ENCODE assay signal across 8 cellular contexts in the genomic region with DNA sequence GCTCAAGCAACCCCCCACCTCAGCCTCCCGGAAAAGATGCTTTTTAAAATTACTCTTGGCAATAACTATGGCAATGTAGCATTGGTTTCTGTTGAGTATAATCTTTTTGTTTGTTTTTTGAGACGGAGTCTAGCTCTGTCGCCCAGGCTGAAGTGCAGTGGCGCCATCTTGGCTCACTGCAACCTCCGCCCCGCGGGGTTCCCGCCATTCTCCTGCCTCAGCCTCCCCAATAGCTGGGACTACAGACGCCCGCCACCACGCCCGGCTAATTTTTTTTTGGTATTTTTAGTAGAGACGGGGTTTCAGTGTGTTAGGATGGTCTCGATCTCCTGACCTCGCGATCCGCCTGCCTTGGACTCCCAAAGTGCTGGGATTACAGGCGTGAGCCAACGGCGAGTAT. TPM values are rescaled to one million over a fixed set of nuclear protein-coding genes. Genes with fewer than 3 reads are reported as not detected.
DNase-seq lines count a peak whose midpoint lies in the region; ATAC-seq and TF ChIP-seq lines count a peak whose summit lies in the region.
"Not testable (repeated sequence)": the region's sequence is repeated elsewhere in the genome, so short reads cannot be mapped to it uniquely, and the experiment has no call there.

No MANE protein-coding gene starts in this region.

- peaks cover 23% of the 10 kb centered on the region for H3K4me1 Mint-ChIP-seq in Caco-2 (ENCODE audit: low read depth, unreplicated experiment)
- H3K4me1 Mint-ChIP-seq in activated naive CD4-positive, alpha-beta T cell treated with anti-CD3 and anti-CD28 coated beads, Interleukin-2, amount 50 U/mL, for 24 hours, result peaks cover 50% of the 10 kb centered on the region
- H3K4me1 Mint-ChIP-seq in endodermal cell, result not testable (repeated sequence)
- H3K4me1 Mint-ChIP-seq in osteocyte (ENCODE audit: unreplicated experiment), result peaks cover 22% of the 10 kb centered on the region

- H3K4me3 ChIP-seq in Caco-2 (ENCODE audit: low read depth, low read length), result peak overlapping the region; percentile 53
- H3K4me3 ChIP-seq in KMS-11 (IDR thresholded peaks at IDR 0.05; ENCODE audit: insufficient read depth, low read depth, low read length), result peak overlapping the region; percentile 41
- H3K4me3 ChIP-seq in SK-N-SH (ENCODE audit: low read depth in 2 of 2, low read length in 1 of 2), result peak overlapping the region; percentile 69 to 80
- H3K4me3 ChIP-seq in endodermal cell (ENCODE audit: low read length), result peak overlapping the region; percentile 100
- peak overlapping the region; percentile 70 for H3K4me3 ChIP-seq in thymus (ENCODE audit: low read length)

- not testable (repeated sequence) for H3K9me2 ChIP-seq in SK-N-SH

- peak; percentile 29 for ATAC-seq in left colon

- H3K9me3 ChIP-seq in Caco-2; SK-N-SH; thymus (ENCODE audit: control insufficient read depth): not testable (repeated sequence)
- H3K9me3 ChIP-seq in endodermal cell (ENCODE audit: control insufficient read depth, low read length), result peaks cover 18% of the 10 kb centered on the region

- H3K9ac ChIP-seq in KMS-11, result peak overlapping the region; percentile 79
- peak overlapping the region; percentile 76 for H3K9ac ChIP-seq in SK-N-SH
- H3K9ac ChIP-seq in endodermal cell (ENCODE audit: extremely low read depth, low read length, poor library complexity, severe bottlenecking), result not testable (repeated sequence)

- not testable (repeated sequence) for H3K9me3 Mint-ChIP-seq in Caco-2 (ENCODE audit: unreplicated experiment); activated naive CD4-positive, alpha-beta T cell treated with anti-CD3 and anti-CD28 coated beads, Interleukin-2, amount 50 U/mL, for 24 hours; osteocyte (ENCODE audit: unreplicated experiment)
- peaks cover 31% of the 10 kb centered on the region for H3K9me3 Mint-ChIP-seq in endodermal cell

- H3K27me3 Mint-ChIP-seq in Caco-2 (ENCODE audit: insufficient read depth, unreplicated experiment); activated naive CD4-positive, alpha-beta T cell treated with anti-CD3 and anti-CD28 coated beads, Interleukin-2, amount 50 U/mL, for 24 hours; endodermal cell (ENCODE audit: insufficient read depth); osteocyte (ENCODE audit: unreplicated experiment): not testable (repeated sequence)

- H3K27me3 ChIP-seq in Caco-2 (replicated peaks; ENCODE audit: control insufficient read depth, insufficient read depth, low read length); KMS-11 (ENCODE audit: insufficient read depth, low read depth); SK-N-SH (ENCODE audit: insufficient read depth); endodermal cell (ENCODE audit: control insufficient read depth, insufficient read depth, low read length, poor library complexity, severe bottlenecking); thymus (ENCODE audit: control insufficient read depth, insufficient read depth): not testable (repeated sequence)

- not testable (repeated sequence) for H4K20me1 ChIP-seq in KMS-11 (ENCODE audit: insufficient read depth); SK-N-SH (ENCODE audit: insufficient read depth)

- not testable (repeated sequence) for TF ChIP-seq RAD21 in SK-N-SH (IDR thresholded peaks at IDR 0.05; ENCODE audit: low read length)

- H3K36me3 Mint-ChIP-seq in Caco-2 (ENCODE audit: insufficient read depth, unreplicated experiment), result peaks cover 20% of the 10 kb centered on the region
- H3K36me3 Mint-ChIP-seq in activated naive CD4-positive, alpha-beta T cell treated with anti-CD3 and anti-CD28 coated beads, Interleukin-2, amount 50 U/mL, for 24 hours; osteocyte (ENCODE audit: unreplicated experiment): not testable (repeated sequence)
- H3K36me3 Mint-ChIP-seq in endodermal cell (ENCODE audit: low read depth), result peaks cover 34% of the 10 kb centered on the region

- POLR2A ChIA-PET in Caco-2 (lab: Charles Lee), result interaction anchor here (0.9 to 1.9 kb wide), 2 partner anchors 29 to 32 kb away, joined by 5 to 12 read pairs; a partner anchor contains a TSS
- POLR2A ChIA-PET in SK-N-SH (lab: Yijun Ruan, JAX), result interaction anchor here (1.0 to 2.4 kb wide), 4 partner anchors 9 to 384 kb away, joined by 3 to 24 read pairs (median 4); a partner anchor contains a TSS

- intact Hi-C loops in Caco-2 (cut with micrococcal nuclease; ENCODE audit: unreplicated experiment), result loop anchor here (5.0 kb wide), 1 partner anchor 72 kb away; no protein-coding TSS in a partner anchor
- intact Hi-C loops in left colon (cut with DNase I, micrococcal nuclease), result not testable (repeated sequence)

- H3K27ac Mint-ChIP-seq in Caco-2 (ENCODE audit: unreplicated experiment), result peak overlapping the region; percentile 92
- H3K27ac Mint-ChIP-seq in activated naive CD4-positive, alpha-beta T cell treated with anti-CD3 and anti-CD28 coated beads, Interleukin-2, amount 50 U/mL, for 24 hours, result peak overlapping the region; percentile 81
- H3K27ac Mint-ChIP-seq in endodermal cell; osteocyte (ENCODE audit: unreplicated experiment): not testable (repeated sequence)

- 1% methylated on average over 20 of the region's 20 CpGs for WGBS in SK-N-SH (ENCODE audit: low lambda C conversion rate)
- WGBS in endodermal cell (ENCODE audit: insufficient coverage in 1 of 2, insufficient read length in 1 of 2), 2 experiments, result 92 to 98% methylated on average over 13 to 20 of the region's 20 CpGs
- 80% methylated on average over 20 of the region's 20 CpGs for WGBS in thymus

- H3K36me3 ChIP-seq in Caco-2 (ENCODE audit: control insufficient read depth, insufficient read depth, low read length); KMS-11 (ENCODE audit: insufficient read depth); endodermal cell (ENCODE audit: control insufficient read depth, insufficient read depth, low read length); thymus (ENCODE audit: control insufficient read depth, insufficient read depth): not testable (repeated sequence)
- H3K36me3 ChIP-seq in SK-N-SH (replicated peaks in 1 of 2; ENCODE audit: control insufficient read depth in 1 of 2, insufficient read depth in 2 of 2, low read length in 1 of 2), result peaks cover 0 to 12% of the 10 kb centered on the region in 2 experiments

- CTCF ChIA-PET in Caco-2 (lab: Charles Lee), result not testable (repeated sequence)
- CTCF ChIA-PET in SK-N-SH (lab: Yijun Ruan, JAX), result interaction anchor here (1.5 to 7.0 kb wide), 2 partner anchors 13 to 19 kb away, joined by 3 to 53 read pairs; no protein-coding TSS in a partner anchor

- H3F3A ChIP-seq in SK-N-SH (replicated peaks; ENCODE audit: insufficient read depth), result peaks cover 23% of the 10 kb centered on the region

- not testable (repeated sequence) for TF ChIP-seq CTCF in Caco-2 (IDR thresholded peaks at IDR 0.05; ENCODE audit: insufficient read depth in 1 of 2, low read depth in 1 of 2, low read length in 1 of 2, severe bottlenecking in 1 of 2, unreplicated experiment in 1 of 2); KMS-11 (conservative IDR thresholded peaks at IDR 0.05; ENCODE audit: low read depth, low read length); endodermal cell (conservative IDR thresholded peaks at IDR 0.05); osteocyte (IDR thresholded peaks at IDR 0.05)
- TF ChIP-seq CTCF in SK-N-SH (IDR thresholded peaks at IDR 0.05), result 0 out of 2 replicates have a peak, but pooled peaks have one; percentile 8

- peak in 1 of 2 experiments; percentile 36 for DNase-seq in Caco-2
- DNase-seq in SK-N-SH; endodermal cell; osteocyte (ENCODE audit: extremely low spot score, unreplicated experiment): not testable (repeated sequence)
- DNase-seq in left colon, result peak in 1 of 2 donors; percentile 46

- H3K4me1 ChIP-seq in Caco-2 (peaks cover 11% of the 10 kb centered on the region; the same call in 1 of the 2 replicates), KMS-11 (ENCODE audit: low read depth, poor library complexity, severe bottlenecking) (peaks cover 30% of the 10 kb centered on the region)
- H3K4me1 ChIP-seq in SK-N-SH (ENCODE audit: control insufficient read depth in 1 of 2, insufficient read depth in 2 of 2, low read depth in 1 of 2, low read length in 1 of 2); endodermal cell (ENCODE audit: control insufficient read depth, insufficient read depth, low read length); thymus (ENCODE audit: control insufficient read depth, insufficient read depth, low read length): not testable (repeated sequence)

- not testable (repeated sequence) for TF ChIP-seq EP300 in SK-N-SH (IDR thresholded peaks at IDR 0.05; ENCODE audit: borderline replicate concordance in 1 of 2, low read depth in 1 of 2, low read length in 1 of 2)

- H2AFZ ChIP-seq in KMS-11 (ENCODE audit: low read depth), result peak overlapping the region; percentile 85
- peak overlapping the region; percentile 91 for H2AFZ ChIP-seq in SK-N-SH (ENCODE audit: low read depth)

- BruUV-seq in Caco-2 (replicated peaks; lab: Mats Ljungman, UMichigan), result not testable (repeated sequence)

- H3K4me3 Mint-ChIP-seq in Caco-2 (ENCODE audit: unreplicated experiment) (peak overlapping the region; percentile 87), endodermal cell (peak overlapping the region; percentile 84), osteocyte (ENCODE audit: unreplicated experiment) (peak overlapping the region; percentile 87)
- peak overlapping the region; percentile 94 for H3K4me3 Mint-ChIP-seq in activated naive CD4-positive, alpha-beta T cell treated with anti-CD3 and anti-CD28 coated beads, Interleukin-2, amount 50 U/mL, for 24 hours

- peaks cover 58% of the 10 kb centered on the region for H3K79me2 ChIP-seq in KMS-11 (ENCODE audit: insufficient read depth, low read depth)
- H3K79me2 ChIP-seq in SK-N-SH (ENCODE audit: insufficient read depth), result peaks cover 56% of the 10 kb centered on the region

- H3K4me2 ChIP-seq in KMS-11, result peak overlapping the region; percentile 82
- peak overlapping the region; percentile 75 for H3K4me2 ChIP-seq in SK-N-SH

- peak overlapping the region; percentile 72 for H3K27ac ChIP-seq in KMS-11
- peak overlapping the region; percentile 83 to 96 for H3K27ac ChIP-seq in SK-N-SH (ENCODE audit: low read depth in 2 of 2, low read length in 1 of 2)
- H3K27ac ChIP-seq in endodermal cell (ENCODE audit: low read depth, low read length); thymus (ENCODE audit: low read depth): not testable (repeated sequence)

RNA-seq across cellular contexts. Expression of a gene that starts 0.9 kb away (rescaled TPM):
- total RNA-seq in Caco-2 (2022), result 39.3 and 42.8 TPM in 2 replicates
- polyA plus RNA-seq in SK-N-SH (2012; rRNA removed), result 13.2 and 17.7 TPM in 2 replicates
- 23.1 and 27.5 TPM in 2 replicates for polyA plus RNA-seq in SK-N-SH (2012; cell fraction: cytosol; rRNA removed)
- polyA plus RNA-seq in SK-N-SH (2012; cell fraction: nucleus; rRNA removed), result 3.7 and 8.4 TPM in 2 replicates
- 10 to 100 TPM; 18.3 to 22.7 TPM for total RNA-seq in endodermal cell
- 36.7 TPM for polyA plus RNA-seq in endodermal cell (2013, experiment 1 of 2)
- polyA plus RNA-seq in endodermal cell (2013, experiment 2 of 2), result 30.2 TPM
- total RNA-seq in left colon, result 100 to 1,000 TPM; 243 to 253 TPM
- total RNA-seq in osteocyte, result 21.8 and 23.8 TPM in 2 replicates
- polyA plus RNA-seq in thymus, result 59.9 TPM

RNA-seq across cellular contexts. Expression of a gene that starts 32.3 kb away (rescaled TPM):
- total RNA-seq in Caco-2 (2022), result 27.9 and 28.7 TPM in 2 replicates
- 21.5 and 21.8 TPM in 2 replicates for polyA plus RNA-seq in SK-N-SH (2012; rRNA removed)
- polyA plus RNA-seq in SK-N-SH (2012; cell fraction: cytosol; rRNA removed), result 27.2 and 35.4 TPM in 2 replicates
- 7.6 and 17.8 TPM in 2 replicates for polyA plus RNA-seq in SK-N-SH (2012; cell fraction: nucleus; rRNA removed)
- 10 to 100 TPM; 23.2 to 28.6 TPM for total RNA-seq in endodermal cell
- 24.5 TPM for polyA plus RNA-seq in endodermal cell (2013, experiment 1 of 2)
- 21.6 TPM for polyA plus RNA-seq in endodermal cell (2013, experiment 2 of 2)
- total RNA-seq in left colon, result 10 to 100 TPM; 27.8 to 35.9 TPM
- 23.6 and 25.5 TPM in 2 replicates for total RNA-seq in osteocyte
- 34.5 TPM for polyA plus RNA-seq in thymus

Comparison
In these comparisons a context has a peak if more than half of its experiments do, and no peak if none do; other contexts are left out.
1. H3K4me3 ChIP-seq: peak in every context shown above with its lines; median percentile 100 in endodermal cell; 74 in SK-N-SH; 70 in thymus; 53 in Caco-2; 41 in KMS-11.